In the genomic region with DNA sequence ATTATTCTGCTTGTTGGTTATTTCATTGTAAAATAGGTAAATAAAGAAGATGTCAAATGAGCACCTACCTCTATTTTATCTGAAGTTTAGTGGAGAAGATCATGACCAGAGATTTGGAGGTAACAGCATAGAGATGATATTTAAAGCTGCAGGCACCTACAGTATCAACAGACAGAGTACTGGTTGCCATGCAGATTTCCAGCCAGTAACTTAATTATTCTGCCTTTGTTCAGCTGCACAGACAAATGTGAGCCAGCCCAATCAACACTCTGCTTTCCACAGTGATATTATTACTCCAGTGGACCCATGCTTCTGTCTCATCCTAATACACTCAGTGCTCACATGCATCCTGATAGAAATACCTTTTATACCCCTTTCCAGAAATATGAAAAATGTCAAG, we compare ENCODE assay signal across 15 cellular contexts.
"Had no signal": no experiment of that assay in that cellular context is flagged by ENCODE, and none has a peak within 500 bp of the region (broad histone marks: within the 10 kb centered on the region; RNA-seq: fewer than 3 reads in every experiment).

No MANE protein-coding gene starts in this region.

- H3K4me3 ChIP-seq: pancreas, tibial nerve, vagina had no signal

- DNase-seq: activated CD4-positive, alpha-beta memory T cell treated with anti-CD3 and anti-CD28 coated beads, Interleukin-2, amount 10 ng/mL, durations not matched to agents 7 days and 5 days; activated CD4-positive, alpha-beta T cell treated with anti-CD3 and anti-CD28 coated beads for 4 hours; activated naive CD4-positive, alpha-beta T cell treated with anti-CD3 and anti-CD28 coated beads, Interleukin-2, amount 10 ng/mL, durations not matched to agents 7 days and 5 days; activated T-cell treated with anti-CD3 and anti-CD28 coated beads, Interleukin-2, amount 50 U/mL, for 24 hours; cortex of kidney; effector CD4-positive, alpha-beta T cell; foreskin keratinocyte; pancreas; stimulated activated CD4-positive, alpha-beta T cell treated with anti-CD3 and anti-CD28 coated beads, Interleukin-4, amount 100 ng/mL, for 24 hours; stimulated activated naive CD4-positive, alpha-beta T cell; T-helper 2 cell had no signal

- H3K27ac ChIP-seq: foreskin keratinocyte, pancreas, vagina had no signal

- H3K4me1 ChIP-seq: foreskin keratinocyte had no signal

- H3K27me3 ChIP-seq: foreskin keratinocyte, pancreas, tibial nerve, vagina had no signal

- ATAC-seq: foreskin keratinocyte had no signal

- H3K4me3 Mint-ChIP-seq: activated CD4-positive, alpha-beta memory T cell treated with anti-CD3 and anti-CD28 coated beads, Interleukin-2, amount 10 ng/mL, durations not matched to agents 7 days and 5 days; activated naive CD4-positive, alpha-beta T cell treated with anti-CD3 and anti-CD28 coated beads, Interleukin-2, amount 10 ng/mL, durations not matched to agents 7 days and 5 days; activated T-cell treated with anti-CD3 and anti-CD28 coated beads, Interleukin-2, amount 50 U/mL, for 24 hours; central memory CD8-positive, alpha-beta T cell; neural crest cell had no signal

- H3K36me3 ChIP-seq: pancreas, tibial nerve, vagina had no signal

- H3K9me3 Mint-ChIP-seq: activated CD4-positive, alpha-beta memory T cell treated with anti-CD3 and anti-CD28 coated beads, Interleukin-2, amount 10 ng/mL, durations not matched to agents 7 days and 5 days; activated naive CD4-positive, alpha-beta T cell treated with anti-CD3 and anti-CD28 coated beads, Interleukin-2, amount 10 ng/mL, durations not matched to agents 7 days and 5 days; activated T-cell treated with anti-CD3 and anti-CD28 coated beads, Interleukin-2, amount 50 U/mL, for 24 hours; central memory CD8-positive, alpha-beta T cell; neural crest cell had no signal

- FAIRE-seq: pancreas had no signal

- H3K9me3 ChIP-seq: pancreas, tibial nerve, vagina had no signal

- H3K27ac Mint-ChIP-seq: activated CD4-positive, alpha-beta memory T cell treated with anti-CD3 and anti-CD28 coated beads, Interleukin-2, amount 10 ng/mL, durations not matched to agents 7 days and 5 days; activated naive CD4-positive, alpha-beta T cell treated with anti-CD3 and anti-CD28 coated beads, Interleukin-2, amount 10 ng/mL, durations not matched to agents 7 days and 5 days; activated T-cell treated with anti-CD3 and anti-CD28 coated beads, Interleukin-2, amount 50 U/mL, for 24 hours had no signal

- H3K27me3 Mint-ChIP-seq: activated CD4-positive, alpha-beta memory T cell treated with anti-CD3 and anti-CD28 coated beads, Interleukin-2, amount 10 ng/mL, durations not matched to agents 7 days and 5 days; activated naive CD4-positive, alpha-beta T cell treated with anti-CD3 and anti-CD28 coated beads, Interleukin-2, amount 10 ng/mL, durations not matched to agents 7 days and 5 days; activated T-cell treated with anti-CD3 and anti-CD28 coated beads, Interleukin-2, amount 50 U/mL, for 24 hours; central memory CD8-positive, alpha-beta T cell had no signal
